ENCODE assay signal across 8 cellular contexts in genomic region chr1:240189386-240189989, GRCh38.
A peak's percentile ranks its signal among the peaks of the same experiment; 100 is the strongest.
DNase-seq lines count a peak whose midpoint lies in the region; ATAC-seq and TF ChIP-seq lines count a peak whose summit lies in the region.

No MANE protein-coding gene starts in this region.

- intact Hi-C loops in activated T-helper 2 cell treated with anti-CD3 and anti-CD28 coated beads, Interferon-gamma antibody, Interleukin-2, Interleukin-4, amounts not matched to agents 10 μg/mL and 5 μg/mL and 100 μg/mL, durations not matched to agents 14 hours and 24 hours and 36 hours (cut with micrococcal nuclease): no loop called here

- H3K4me3 ChIP-seq in OCI-LY1 (ENCODE audit: low read depth, low read length, poor library complexity, severe bottlenecking): no peak overlapping the region

- no peaks in the 10 kb centered on the region for H3K9me3 ChIP-seq in OCI-LY1 (ENCODE audit: low read length)

- no peak overlapping the region for H3K4me3 Mint-ChIP-seq in chondrocyte (ENCODE audit: unreplicated experiment)
- H3K4me3 Mint-ChIP-seq in activated T-helper 2 cell treated with anti-CD3 and anti-CD28 coated beads, Interferon-gamma antibody, Interleukin-2, Interleukin-4, amounts not matched to agents 10 μg/mL and 5 μg/mL and 100 μg/mL, durations not matched to agents 14 hours and 24 hours and 36 hours (ENCODE audit: low read depth): no peak overlapping the region

- H3K9me2 ChIP-seq in OCI-LY1 (ENCODE audit: low read depth, low read length): no peaks in the 10 kb centered on the region

- no peaks in the 10 kb centered on the region for H3F3A ChIP-seq in OCI-LY1 (ENCODE audit: insufficient read depth, low read length)

- peaks cover 27% of the 10 kb centered on the region for H3K4me1 Mint-ChIP-seq in chondrocyte (ENCODE audit: low read depth)
- peaks cover 2% of the 10 kb centered on the region for H3K4me1 Mint-ChIP-seq in activated T-helper 2 cell treated with anti-CD3 and anti-CD28 coated beads, Interferon-gamma antibody, Interleukin-2, Interleukin-4, amounts not matched to agents 10 μg/mL and 5 μg/mL and 100 μg/mL, durations not matched to agents 14 hours and 24 hours and 36 hours (ENCODE audit: low read depth)

- no peaks in the 10 kb centered on the region for H3K9me3 Mint-ChIP-seq in chondrocyte (ENCODE audit: low read depth)
- no peaks in the 10 kb centered on the region for H3K9me3 Mint-ChIP-seq in activated T-helper 2 cell treated with anti-CD3 and anti-CD28 coated beads, Interferon-gamma antibody, Interleukin-2, Interleukin-4, amounts not matched to agents 10 μg/mL and 5 μg/mL and 100 μg/mL, durations not matched to agents 14 hours and 24 hours and 36 hours

- no peak overlapping the region for H3K4me2 ChIP-seq in OCI-LY1 (ENCODE audit: low read length)

- H3K27me3 Mint-ChIP-seq in chondrocyte (ENCODE audit: low read depth): no peaks in the 10 kb centered on the region
- H3K27me3 Mint-ChIP-seq in activated T-helper 2 cell treated with anti-CD3 and anti-CD28 coated beads, Interferon-gamma antibody, Interleukin-2, Interleukin-4, amounts not matched to agents 10 μg/mL and 5 μg/mL and 100 μg/mL, durations not matched to agents 14 hours and 24 hours and 36 hours (ENCODE audit: low read depth): peaks cover 2% of the 10 kb centered on the region

- no peak overlapping the region for H3K27ac ChIP-seq in OCI-LY1 (ENCODE audit: low read depth, low read length, poor library complexity, severe bottlenecking)

- H4K20me1 ChIP-seq in OCI-LY1 (ENCODE audit: insufficient read depth, low read length): no peaks in the 10 kb centered on the region

- H2AFZ ChIP-seq in OCI-LY1 (ENCODE audit: low read length): no peak overlapping the region

- TF ChIP-seq CTCF in OCI-LY1 (IDR thresholded peaks at IDR 0.05; ENCODE audit: low read length) (peak; percentile 77), chondrocyte (IDR thresholded peaks at IDR 0.05) (peak; percentile 92)

- H3K27ac Mint-ChIP-seq in chondrocyte (ENCODE audit: unreplicated experiment): no peak overlapping the region
- no peak overlapping the region for H3K27ac Mint-ChIP-seq in activated T-helper 2 cell treated with anti-CD3 and anti-CD28 coated beads, Interferon-gamma antibody, Interleukin-2, Interleukin-4, amounts not matched to agents 10 μg/mL and 5 μg/mL and 100 μg/mL, durations not matched to agents 14 hours and 24 hours and 36 hours

- H3K36me3 Mint-ChIP-seq in chondrocyte (ENCODE audit: low read depth): no peaks in the 10 kb centered on the region
- no peaks in the 10 kb centered on the region for H3K36me3 Mint-ChIP-seq in activated T-helper 2 cell treated with anti-CD3 and anti-CD28 coated beads, Interferon-gamma antibody, Interleukin-2, Interleukin-4, amounts not matched to agents 10 μg/mL and 5 μg/mL and 100 μg/mL, durations not matched to agents 14 hours and 24 hours and 36 hours (ENCODE audit: low read depth)

- peak; percentile 74 for ATAC-seq in GM18867 (IDR thresholded peaks at IDR 0.05; ENCODE audit: unreplicated experiment)
- ATAC-seq in HG03457 (IDR thresholded peaks at IDR 0.05; ENCODE audit: unreplicated experiment): peak; percentile 73
- no peak for ATAC-seq in GM18873 (IDR thresholded peaks at IDR 0.05; ENCODE audit: low FRiP score, unreplicated experiment)

- H3K79me2 ChIP-seq in OCI-LY1 (ENCODE audit: insufficient read depth, low read length): no peaks in the 10 kb centered on the region

- peak; percentile 12 for DNase-seq in DMS114 treated with DMSO at 0.1 percent for 48 hours (lab: John Stamatoyannopoulos, UW; ENCODE audit: unreplicated experiment)
- DNase-seq in chondrocyte (ENCODE audit: low spot score): no peak
- DNase-seq in midbrain (lab: John Stamatoyannopoulos, UW): peak; percentile 45
- DNase-seq in activated T-helper 2 cell treated with anti-CD3 and anti-CD28 coated beads, Interferon-gamma antibody, Interleukin-2, Interleukin-4, amounts not matched to agents 10 μg/mL and 5 μg/mL and 100 μg/mL, durations not matched to agents 14 hours and 24 hours and 36 hours (ENCODE audit: low spot score): no peak

- H3K4me1 ChIP-seq in OCI-LY1 (ENCODE audit: insufficient read depth, low read length, severe bottlenecking): no peaks in the 10 kb centered on the region

- H3K9ac ChIP-seq in OCI-LY1 (ENCODE audit: low read length): no peak overlapping the region

- no peaks in the 10 kb centered on the region for H3K36me3 ChIP-seq in OCI-LY1 (ENCODE audit: insufficient read depth, low read length)

- no peaks in the 10 kb centered on the region; the same call in 1 of the 2 replicates for H3K27me3 ChIP-seq in OCI-LY1 (ENCODE audit: insufficient read depth, low read length)

Comparison
In these comparisons a context has a peak if more than half of its experiments do, and no peak if none do; other contexts are left out.
1. DNase-seq: peak in DMS114 treated with DMSO at 0.1 percent for 48 hours (single experiment) and midbrain (single experiment); none in chondrocyte (single experiment) and activated T-helper 2 cell treated with anti-CD3 and anti-CD28 coated beads, Interferon-gamma antibody, Interleukin-2, Interleukin-4, amounts not matched to agents 10 μg/mL and 5 μg/mL and 100 μg/mL, durations not matched to agents 14 hours and 24 hours and 36 hours (single experiment).